In the genomic region with DNA sequence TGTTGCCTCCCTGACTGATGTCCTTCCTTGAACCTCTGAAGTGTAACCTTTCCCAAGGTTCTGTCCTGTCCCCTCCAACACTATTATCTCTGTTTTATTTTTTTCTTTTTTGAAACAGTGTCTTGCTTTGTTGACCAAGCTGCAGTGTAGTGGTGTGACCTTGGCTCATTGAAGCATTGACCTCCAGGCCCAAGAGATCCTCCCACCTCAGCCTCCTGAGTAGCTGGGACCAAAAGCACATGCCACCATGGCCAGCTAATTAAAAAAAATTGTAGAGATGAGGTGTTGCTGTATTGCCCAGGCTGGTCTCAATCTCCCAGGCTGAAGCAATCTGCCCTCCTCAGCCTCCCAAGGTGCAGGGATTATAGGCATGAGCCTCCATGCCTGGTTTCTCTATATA, we compare ENCODE assay signal across 1 cellular context.
TF ChIP-seq lines count a peak whose summit lies in the region.

No MANE protein-coding gene starts in this region.

TF ChIP-seq in HepG2, 621 proteins besides CTCF, POLR2A, EP300 and RAD21:
- TF ChIP-seq, protein P1, sequence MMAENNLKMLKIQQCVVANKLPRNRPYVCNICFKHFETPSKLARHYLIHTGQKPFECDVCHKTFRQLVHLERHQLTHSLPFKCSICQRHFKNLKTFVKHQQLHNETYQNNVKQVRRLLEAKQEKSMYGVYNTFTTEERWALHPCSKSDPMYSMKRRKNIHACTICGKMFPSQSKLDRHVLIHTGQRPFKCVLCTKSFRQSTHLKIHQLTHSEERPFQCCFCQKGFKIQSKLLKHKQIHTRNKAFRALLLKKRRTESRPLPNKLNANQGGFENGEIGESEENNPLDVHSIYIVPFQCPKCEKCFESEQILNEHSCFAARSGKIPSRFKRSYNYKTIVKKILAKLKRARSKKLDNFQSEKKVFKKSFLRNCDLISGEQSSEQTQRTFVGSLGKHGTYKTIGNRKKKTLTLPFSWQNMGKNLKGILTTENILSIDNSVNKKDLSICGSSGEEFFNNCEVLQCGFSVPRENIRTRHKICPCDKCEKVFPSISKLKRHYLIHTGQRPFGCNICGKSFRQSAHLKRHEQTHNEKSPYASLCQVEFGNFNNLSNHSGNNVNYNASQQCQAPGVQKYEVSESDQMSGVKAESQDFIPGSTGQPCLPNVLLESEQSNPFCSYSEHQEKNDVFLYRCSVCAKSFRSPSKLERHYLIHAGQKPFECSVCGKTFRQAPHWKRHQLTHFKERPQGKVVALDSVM (CRISPR knock-in tag; IDR thresholded peaks at IDR 0.05) = peak; percentile 91
- TF ChIP-seq RFXANK (CRISPR knock-in tag; IDR thresholded peaks at IDR 0.05) = no peak
- no peak for TF ChIP-seq KDM5B (CRISPR knock-in tag; IDR thresholded peaks at IDR 0.05; ENCODE audit: borderline replicate concordance)
